ENCODE assay signal across 1 cellular context in genomic region chr5:111706345-111706744, GRCh38.
TF ChIP-seq lines count a peak whose summit lies in the region.

No MANE protein-coding gene starts in this region.

TF ChIP-seq in WTC11, 78 proteins besides CTCF, POLR2A, EP300 and RAD21 (continued from another document):
- no peak for TF ChIP-seq ZNF512 (CRISPR knock-in tag; IDR thresholded peaks at IDR 0.05; ENCODE audit: borderline replicate concordance)
- no peak for TF ChIP-seq ZNF281 (CRISPR knock-in tag; IDR thresholded peaks at IDR 0.05)
- no peak for TF ChIP-seq E2F4 (CRISPR knock-in tag; IDR thresholded peaks at IDR 0.05; ENCODE audit: borderline replicate concordance, low read depth)
- TF ChIP-seq NFE2L1 (CRISPR knock-in tag; IDR thresholded peaks at IDR 0.05), result no peak
- TF ChIP-seq NR1H2 (CRISPR knock-in tag; IDR thresholded peaks at IDR 0.05), result no peak
- TF ChIP-seq TCF7 (CRISPR knock-in tag; IDR thresholded peaks at IDR 0.05; ENCODE audit: low read depth), result no peak
- TF ChIP-seq HMGA2 (CRISPR knock-in tag; IDR thresholded peaks at IDR 0.05), result no peak
- no peak for TF ChIP-seq FOXK1 (CRISPR knock-in tag; IDR thresholded peaks at IDR 0.05)
- TF ChIP-seq, protein P1, sequence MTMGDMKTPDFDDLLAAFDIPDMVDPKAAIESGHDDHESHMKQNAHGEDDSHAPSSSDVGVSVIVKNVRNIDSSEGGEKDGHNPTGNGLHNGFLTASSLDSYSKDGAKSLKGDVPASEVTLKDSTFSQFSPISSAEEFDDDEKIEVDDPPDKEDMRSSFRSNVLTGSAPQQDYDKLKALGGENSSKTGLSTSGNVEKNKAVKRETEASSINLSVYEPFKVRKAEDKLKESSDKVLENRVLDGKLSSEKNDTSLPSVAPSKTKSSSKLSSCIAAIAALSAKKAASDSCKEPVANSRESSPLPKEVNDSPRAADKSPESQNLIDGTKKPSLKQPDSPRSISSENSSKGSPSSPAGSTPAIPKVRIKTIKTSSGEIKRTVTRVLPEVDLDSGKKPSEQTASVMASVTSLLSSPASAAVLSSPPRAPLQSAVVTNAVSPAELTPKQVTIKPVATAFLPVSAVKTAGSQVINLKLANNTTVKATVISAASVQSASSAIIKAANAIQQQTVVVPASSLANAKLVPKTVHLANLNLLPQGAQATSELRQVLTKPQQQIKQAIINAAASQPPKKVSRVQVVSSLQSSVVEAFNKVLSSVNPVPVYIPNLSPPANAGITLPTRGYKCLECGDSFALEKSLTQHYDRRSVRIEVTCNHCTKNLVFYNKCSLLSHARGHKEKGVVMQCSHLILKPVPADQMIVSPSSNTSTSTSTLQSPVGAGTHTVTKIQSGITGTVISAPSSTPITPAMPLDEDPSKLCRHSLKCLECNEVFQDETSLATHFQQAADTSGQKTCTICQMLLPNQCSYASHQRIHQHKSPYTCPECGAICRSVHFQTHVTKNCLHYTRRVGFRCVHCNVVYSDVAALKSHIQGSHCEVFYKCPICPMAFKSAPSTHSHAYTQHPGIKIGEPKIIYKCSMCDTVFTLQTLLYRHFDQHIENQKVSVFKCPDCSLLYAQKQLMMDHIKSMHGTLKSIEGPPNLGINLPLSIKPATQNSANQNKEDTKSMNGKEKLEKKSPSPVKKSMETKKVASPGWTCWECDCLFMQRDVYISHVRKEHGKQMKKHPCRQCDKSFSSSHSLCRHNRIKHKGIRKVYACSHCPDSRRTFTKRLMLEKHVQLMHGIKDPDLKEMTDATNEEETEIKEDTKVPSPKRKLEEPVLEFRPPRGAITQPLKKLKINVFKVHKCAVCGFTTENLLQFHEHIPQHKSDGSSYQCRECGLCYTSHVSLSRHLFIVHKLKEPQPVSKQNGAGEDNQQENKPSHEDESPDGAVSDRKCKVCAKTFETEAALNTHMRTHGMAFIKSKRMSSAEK (CRISPR knock-in tag; IDR thresholded peaks at IDR 0.05; ENCODE audit: borderline replicate concordance), result no peak
